Comparison of ENCODE assay signal across 17 cellular contexts in the genomic region with DNA sequence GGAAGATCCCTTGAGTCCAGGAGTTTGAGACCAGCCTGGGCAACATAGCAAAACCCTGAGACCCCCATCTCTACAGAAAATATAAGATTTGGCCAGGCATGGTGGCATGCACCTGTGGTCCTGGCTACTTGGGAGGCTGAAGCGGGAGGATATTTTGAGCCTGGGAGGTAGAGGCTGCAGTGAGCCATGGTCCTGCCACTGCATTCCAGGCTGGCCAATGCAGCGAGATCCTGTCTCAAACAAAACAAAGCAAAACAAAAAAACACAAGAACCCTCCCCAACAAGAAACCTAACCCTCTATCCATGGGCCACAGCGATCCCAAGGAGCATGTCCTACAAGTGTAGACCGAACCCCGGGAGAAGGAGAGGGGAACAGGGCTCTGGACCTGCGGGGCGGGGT.
DNase-seq lines count a peak whose midpoint lies in the region; ATAC-seq, FAIRE-seq and TF ChIP-seq lines count a peak whose summit lies in the region.
"Had no signal": no experiment of that assay in that cellular context is flagged by ENCODE, and none has a peak within 500 bp of the region (broad histone marks: within the 10 kb centered on the region; RNA-seq: fewer than 3 reads in every experiment).

No MANE protein-coding gene starts in this region.

- no peak for TF ChIP-seq EP300 in H1 (IDR thresholded peaks at IDR 0.05; ENCODE audit: borderline replicate concordance in 1 of 2, low read depth in 2 of 2, low read length in 2 of 2)

- H3K79me2 ChIP-seq in OCI-LY1 (ENCODE audit: insufficient read depth, low read length) (no peaks in the 10 kb centered on the region), H1 (ENCODE audit: control insufficient read depth in 1 of 2, insufficient read depth in 2 of 2, low read length in 2 of 2) (no peaks in the 10 kb centered on the region)

- H4K8ac ChIP-seq in H1 (ENCODE audit: extremely low read depth, insufficient read depth, low read length) = no peak overlapping the region

- H2BK15ac ChIP-seq in H1 (ENCODE audit: low read length) = no peak overlapping the region; the same call in 1 of the 2 replicates

- H3K4me3 ChIP-seq in OCI-LY1 (ENCODE audit: low read depth, low read length, poor library complexity, severe bottlenecking) (no peak overlapping the region), H1 (ENCODE audit: extremely low read depth in 1 of 4, insufficient read depth in 2 of 4, low read depth in 3 of 4, low read length in 4 of 4) (no peak overlapping the region)
- H3K4me3 ChIP-seq: GM23248, SJCRH30 had no signal

- no peak for TF ChIP-seq POLR2A in H1 (IDR thresholded peaks at IDR 0.05; ENCODE audit: control extremely low read depth in 1 of 2, low read depth in 2 of 2, low read length in 2 of 2)

- no peak overlapping the region for H3K56ac ChIP-seq in H1 (replicated peaks; ENCODE audit: insufficient read length, low read depth, low read length)

- no peak for TF ChIP-seq CTCF in natural killer cell (IDR thresholded peaks at IDR 0.05)
- no peak for TF ChIP-seq CTCF in OCI-LY1 (IDR thresholded peaks at IDR 0.05; ENCODE audit: low read length)
- no peak for TF ChIP-seq CTCF in H1 (IDR thresholded peaks at IDR 0.05; ENCODE audit: control extremely low read depth in 1 of 3, insufficient read depth in 1 of 3, low read depth in 1 of 3, low read length in 3 of 3)

- no peaks in the 10 kb centered on the region for H3K27me3 Mint-ChIP-seq in natural killer cell treated with Interleukin-12 subunit alpha and Interleukin-12 subunit beta and Interleukin-15 and Interleukin-18, amount 100 ng/mL, for 72 hours
- no peaks in the 10 kb centered on the region for H3K27me3 Mint-ChIP-seq in natural killer cell (ENCODE audit: low read depth in 2 of 2)
- peaks cover 0 to 12% (median 2%) of the 10 kb centered on the region in 3 donors for H3K27me3 Mint-ChIP-seq in immature natural killer cell (ENCODE audit: low read depth in 3 of 3)
- H3K27me3 Mint-ChIP-seq in T-helper 2 cell treated with Interferon-gamma antibody and Interleukin-4, amounts not matched to agents 5 μg/mL and 100 μg/mL, for 36 hours (ENCODE audit: low read depth) = peaks cover 3% of the 10 kb centered on the region

- H3K27ac Mint-ChIP-seq in natural killer cell treated with Interleukin-12 subunit alpha and Interleukin-12 subunit beta and Interleukin-15 and Interleukin-18, amount 100 ng/mL, for 72 hours = peak overlapping the region; percentile 23 to 91
- H3K27ac Mint-ChIP-seq in natural killer cell (no peak overlapping the region), immature natural killer cell (peak overlapping the region in 1 of 6 donors; percentile 36)
- no peak overlapping the region for H3K27ac Mint-ChIP-seq in T-helper 2 cell treated with Interferon-gamma antibody and Interleukin-4, amounts not matched to agents 5 μg/mL and 100 μg/mL, for 36 hours
- H3K27ac Mint-ChIP-seq: CD14-positive monocyte had no signal

- no peak overlapping the region for H3K23ac ChIP-seq in H1 (ENCODE audit: insufficient read length)

- WGBS in H1 (ENCODE audit: extremely low coverage in 1 of 2, insufficient coverage in 1 of 2, insufficient read length in 1 of 2, insufficient replicate concordance in 2 of 2, low coverage in 1 of 2, low lambda C conversion rate in 2 of 2, missing lambda C conversion rate in 1 of 2), 2 experiments = 96% methylated on average over 5 of the region's 7 CpGs; no CpG with 5 or more reads in 1 of the 2 experiments

- ATAC-seq in natural killer cell treated with Interleukin-12 subunit alpha and Interleukin-12 subunit beta and Interleukin-15 and Interleukin-18, amount 100 ng/mL, for 72 hours = no peak
- no peak for ATAC-seq in natural killer cell
- ATAC-seq in left lobe of liver = no peak

- peaks cover 63% of the 10 kb centered on the region for H3K4me1 ChIP-seq in OCI-LY1 (ENCODE audit: insufficient read depth, low read length, severe bottlenecking)
- H3K4me1 ChIP-seq in H1 (replicated peaks in 1 of 4; ENCODE audit: control insufficient read depth in 3 of 4, insufficient read depth in 4 of 4, low read length in 3 of 4) = peaks cover 0 to 22% (median 8%) of the 10 kb centered on the region in 4 experiments; a peak in 6 of 7 replicates

- no peak overlapping the region for H2AK5ac ChIP-seq in H1 (ENCODE audit: low read depth, low read length)

- H2BK5ac ChIP-seq in H1 (ENCODE audit: low read depth, low read length) = peak overlapping the region; percentile 39; the same call in 1 of the 2 replicates

- CTCF ChIA-PET in H1 (lab: Charles Lee; ENCODE audit: partially characterized antibody) = interaction anchor here (0.6 to 1.5 kb wide), 2 partner anchors 41 to 86 kb away, joined by 4 read pairs; no protein-coding TSS in a partner anchor

- intact Hi-C loops in natural killer cell (cut with micrococcal nuclease) = no loop called here

- peaks cover 5% of the 10 kb centered on the region; the same call in 1 of the 2 replicates for H3F3A ChIP-seq in OCI-LY1 (ENCODE audit: insufficient read depth, low read length)

- no peaks in the 10 kb centered on the region for H3K23me2 ChIP-seq in H1 (ENCODE audit: low read depth, low read length)

- H3K9me3 Mint-ChIP-seq in natural killer cell treated with Interleukin-12 subunit alpha and Interleukin-12 subunit beta and Interleukin-15 and Interleukin-18, amount 100 ng/mL, for 72 hours = no peaks in the 10 kb centered on the region
- H3K9me3 Mint-ChIP-seq in natural killer cell = no peaks in the 10 kb centered on the region
- no peaks in the 10 kb centered on the region for H3K9me3 Mint-ChIP-seq in immature natural killer cell
- H3K9me3 Mint-ChIP-seq in T-helper 2 cell treated with Interferon-gamma antibody and Interleukin-4, amounts not matched to agents 5 μg/mL and 100 μg/mL, for 36 hours = no peaks in the 10 kb centered on the region

- DNase-seq in natural killer cell treated with Interleukin-12 subunit alpha and Interleukin-12 subunit beta and Interleukin-15 and Interleukin-18, amount 100 ng/mL, for 72 hours (ENCODE audit: low spot score) = peak; percentile 18
- DNase-seq in natural killer cell (no peak), H1 (ENCODE audit: low read depth in 1 of 2, low spot score in 2 of 2) (no peak), immature natural killer cell (no peak), left lobe of liver (ENCODE audit: low spot score) (no peak)
- no peak for DNase-seq in T-helper 2 cell treated with Interferon-gamma antibody and Interleukin-4, amounts not matched to agents 5 μg/mL and 100 μg/mL, for 36 hours (ENCODE audit: low spot score)
- DNase-seq: NCI-H1048, NCI-H1436 treated with DMSO at 0.1 percent for 48 hours, NCI-H2029 treated with DMSO at 0.1 percent for 48 hours, NCI-H2171 treated with DMSO at 0.1 percent for 48 hours, NCI-H446 treated with DMSO at 0.1 percent for 48 hours, NCI-H748 treated with DMSO at 0.1 percent for 48 hours had no signal

- peak overlapping the region; percentile 72 for H3K27ac ChIP-seq in OCI-LY1 (ENCODE audit: low read depth, low read length, poor library complexity, severe bottlenecking)
- H3K27ac ChIP-seq in H1 (ENCODE audit: low read depth, low read length) = no peak overlapping the region
- H3K27ac ChIP-seq: GM23248, RWPE1, SJCRH30 had no signal

- H3K4me3 Mint-ChIP-seq in natural killer cell treated with Interleukin-12 subunit alpha and Interleukin-12 subunit beta and Interleukin-15 and Interleukin-18, amount 100 ng/mL, for 72 hours = no peak overlapping the region
- H3K4me3 Mint-ChIP-seq in natural killer cell (no peak overlapping the region), immature natural killer cell (peak overlapping the region in 1 of 5 donors; percentile 53)
- H3K4me3 Mint-ChIP-seq in T-helper 2 cell treated with Interferon-gamma antibody and Interleukin-4, amounts not matched to agents 5 μg/mL and 100 μg/mL, for 36 hours = no peak overlapping the region
- H3K4me3 Mint-ChIP-seq: CD14-positive monocyte had no signal

- H3K9me2 ChIP-seq in OCI-LY1 (ENCODE audit: low read depth, low read length) = no peaks in the 10 kb centered on the region

- no peaks in the 10 kb centered on the region for H3K79me1 ChIP-seq in H1 (ENCODE audit: low read depth, low read length)

- no peaks in the 10 kb centered on the region for H3K27me3 ChIP-seq in OCI-LY1 (ENCODE audit: insufficient read depth, low read length)
- 0 out of 7 replicates have a peak, but pooled peaks cover 0 to 2% (median 0%) of the 10 kb centered on the region in 4 experiments for H3K27me3 ChIP-seq in H1 (replicated peaks in 1 of 4; ENCODE audit: control insufficient read depth in 3 of 4, extremely low read depth in 1 of 4, insufficient read depth in 3 of 4, low read length in 3 of 4)

- peak overlapping the region; percentile 48; the same call in 1 of the 2 replicates for H2BK20ac ChIP-seq in H1 (ENCODE audit: low read length)

- H3K36me3 Mint-ChIP-seq in natural killer cell treated with Interleukin-12 subunit alpha and Interleukin-12 subunit beta and Interleukin-15 and Interleukin-18, amount 100 ng/mL, for 72 hours = no peaks in the 10 kb centered on the region
- no peaks in the 10 kb centered on the region for H3K36me3 Mint-ChIP-seq in natural killer cell
- H3K36me3 Mint-ChIP-seq in immature natural killer cell = no peaks in the 10 kb centered on the region
- H3K36me3 Mint-ChIP-seq in T-helper 2 cell treated with Interferon-gamma antibody and Interleukin-4, amounts not matched to agents 5 μg/mL and 100 μg/mL, for 36 hours (ENCODE audit: low read depth) = no peaks in the 10 kb centered on the region
- H3K36me3 Mint-ChIP-seq: CD14-positive monocyte had no signal

- H2BK12ac ChIP-seq in H1 (ENCODE audit: low read depth, low read length) = 0 out of 2 replicates have a peak overlapping the region, but pooled peaks have one; percentile 60

- H3K4ac ChIP-seq in H1 (replicated peaks; ENCODE audit: insufficient read length, low read depth, low read length) = no peak overlapping the region

- no peak overlapping the region for H3K14ac ChIP-seq in H1 (ENCODE audit: insufficient read length)

- no peak overlapping the region for H4K5ac ChIP-seq in H1 (ENCODE audit: insufficient read length, low read depth, low read length)

- no peak overlapping the region for H2AFZ ChIP-seq in OCI-LY1 (ENCODE audit: low read length)
- H2AFZ ChIP-seq in H1 (ENCODE audit: low read length) = no peak overlapping the region
- H2AFZ ChIP-seq: GM23248 had no signal

- FAIRE-seq in H1 (lab: Jason Lieb, UNC) = no peak

- no peak for TF ChIP-seq RAD21 in H1 (IDR thresholded peaks at IDR 0.05 in 1 of 2, conservative IDR thresholded peaks at IDR 0.05 in 1 of 2; ENCODE audit: low read depth in 2 of 2, low read length in 2 of 2)

- POLR2A ChIA-PET in H1 (lab: Charles Lee; ENCODE audit: partially characterized antibody) = no interaction called here

- H3K4me2 ChIP-seq in OCI-LY1 (ENCODE audit: low read length) (no peak overlapping the region), H1 (ENCODE audit: insufficient read depth in 1 of 2, low read depth in 2 of 2, low read length in 2 of 2) (no peak overlapping the region)

- H4K20me1 ChIP-seq in OCI-LY1 (ENCODE audit: insufficient read depth, low read length) = no peaks in the 10 kb centered on the region
- H4K20me1 ChIP-seq in H1 (replicated peaks in 1 of 2; ENCODE audit: control insufficient read depth in 1 of 2, insufficient read depth in 2 of 2, low read length in 2 of 2) = no peaks in the 10 kb centered on the region

- no peaks in the 10 kb centered on the region for H3K9me3 ChIP-seq in OCI-LY1 (ENCODE audit: low read length)
- H3K9me3 ChIP-seq in H1 (ENCODE audit: insufficient read depth in 2 of 2, low read depth in 1 of 2, low read length in 1 of 2) = no peaks in the 10 kb centered on the region
- H3K9me3 ChIP-seq: SJCRH30 had no signal

- no peak overlapping the region for H4K91ac ChIP-seq in H1 (replicated peaks; ENCODE audit: insufficient read length, low read length)

- no peaks in the 10 kb centered on the region for H3K36me3 ChIP-seq in OCI-LY1 (ENCODE audit: insufficient read depth, low read length)
- no peaks in the 10 kb centered on the region for H3K36me3 ChIP-seq in H1 (ENCODE audit: control insufficient read depth in 2 of 4, insufficient read depth in 4 of 4, low read length in 3 of 4)
- H3K36me3 ChIP-seq: SJCRH30 had no signal

- H3K4me1 Mint-ChIP-seq in natural killer cell treated with Interleukin-12 subunit alpha and Interleukin-12 subunit beta and Interleukin-15 and Interleukin-18, amount 100 ng/mL, for 72 hours (ENCODE audit: low read depth in 2 of 2) = peaks cover 20 to 21% of the 10 kb centered on the region in 2 donors
- H3K4me1 Mint-ChIP-seq in natural killer cell (peaks cover 14 to 24% of the 10 kb centered on the region in 2 donors), immature natural killer cell (peaks cover 23 to 31% of the 10 kb centered on the region in 2 donors)
- peaks cover 32% of the 10 kb centered on the region for H3K4me1 Mint-ChIP-seq in T-helper 2 cell treated with Interferon-gamma antibody and Interleukin-4, amounts not matched to agents 5 μg/mL and 100 μg/mL, for 36 hours (ENCODE audit: low read depth)

- no peak overlapping the region for H2BK120ac ChIP-seq in H1 (replicated peaks; ENCODE audit: low read depth, low read length)

- H3K9ac ChIP-seq in OCI-LY1 (ENCODE audit: low read length) (no peak overlapping the region), H1 (replicated peaks in 1 of 4; ENCODE audit: extremely low read depth in 1 of 4, low read depth in 3 of 4, low read length in 3 of 4) (no peak overlapping the region)
- H3K9ac ChIP-seq: GM23248 had no signal

- H3K18ac ChIP-seq in H1 (ENCODE audit: extremely low read depth, low read length) = no peak overlapping the region

Comparison
In these comparisons a context has a peak if more than half of its experiments do, and no peak if none do; other contexts are left out.
1. H3K27ac Mint-ChIP-seq: peak in natural killer cell treated with Interleukin-12 subunit alpha and Interleukin-12 subunit beta and Interleukin-15 and Interleukin-18, amount 100 ng/mL, for 72 hours (2 of 2); none in natural killer cell (0 of 2) and T-helper 2 cell treated with Interferon-gamma antibody and Interleukin-4, amounts not matched to agents 5 μg/mL and 100 μg/mL, for 36 hours (single experiment).